In the genomic region with DNA sequence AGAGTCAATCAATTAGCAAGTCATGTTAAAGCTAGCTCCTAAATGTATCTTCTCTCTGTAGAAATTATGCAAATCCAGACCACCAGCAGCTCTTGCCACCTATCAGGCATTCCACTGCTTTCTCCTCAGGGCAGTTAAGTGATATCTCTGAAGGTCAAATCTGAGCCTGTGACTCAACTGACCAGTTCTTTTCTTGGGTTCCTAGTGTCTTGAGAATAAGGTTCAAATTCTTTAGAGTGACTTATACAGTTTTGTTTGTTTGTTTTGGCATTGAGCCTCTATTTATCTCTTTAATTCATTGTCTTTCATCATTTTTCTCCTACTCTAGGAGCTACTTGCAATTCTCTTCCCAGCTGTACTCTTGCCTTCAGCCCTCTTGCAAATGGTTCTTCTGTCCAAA, we compare ENCODE assay signal across 18 cellular contexts. TPM values are rescaled to one million over a fixed set of nuclear protein-coding genes. Genes with fewer than 3 reads are reported as not detected.
A peak's percentile ranks its signal among the peaks of the same experiment; 100 is the strongest.
DNase-seq lines count a peak whose midpoint lies in the region; ATAC-seq and TF ChIP-seq lines count a peak whose summit lies in the region.
"Had no signal": no experiment of that assay in that cellular context is flagged by ENCODE, and none has a peak within 500 bp of the region (broad histone marks: within the 10 kb centered on the region; RNA-seq: fewer than 3 reads in every experiment).

No MANE protein-coding gene starts in this region.

- no peaks in the 10 kb centered on the region for H3K27me3 ChIP-seq in PC-9 (ENCODE audit: insufficient read depth, low read depth)
- H3K27me3 ChIP-seq in uterus = no peaks in the 10 kb centered on the region
- H3K27me3 ChIP-seq: colonic mucosa, upper lobe of right lung had no signal

- H3K9me3 Mint-ChIP-seq in Calu3 (ENCODE audit: low read depth, unreplicated experiment) = no peaks in the 10 kb centered on the region

- TF ChIP-seq CTCF in Calu3 (IDR thresholded peaks at IDR 0.05; ENCODE audit: unreplicated experiment) = no peak
- no peak for TF ChIP-seq CTCF in PC-9 (conservative IDR thresholded peaks at IDR 0.05)
- no peak for TF ChIP-seq CTCF in uterus (IDR thresholded peaks at IDR 0.05)

- BruUV-seq in Calu3 (replicated peaks; lab: Mats Ljungman, UMichigan) = no TSS peak
- no TSS peak for BruUV-seq in PC-9 (replicated peaks; lab: Mats Ljungman, UMichigan)

- H3K79me2 ChIP-seq in PC-9 (ENCODE audit: low read depth) = peaks cover 20% of the 10 kb centered on the region

- no peaks in the 10 kb centered on the region for H3K9me3 ChIP-seq in PC-9 (ENCODE audit: insufficient read depth, low read depth)
- no peaks in the 10 kb centered on the region for H3K9me3 ChIP-seq in uterus
- H3K9me3 ChIP-seq: colonic mucosa, upper lobe of right lung had no signal

- no peak for TF ChIP-seq POLR2A in uterus (IDR thresholded peaks at IDR 0.05)

- no peak overlapping the region for H3K4me3 ChIP-seq in PC-9
- no peak overlapping the region for H3K4me3 ChIP-seq in uterus
- H3K4me3 ChIP-seq: colonic mucosa, upper lobe of right lung had no signal

- POLR2A ChIA-PET in PC-9 (lab: Charles Lee; ENCODE audit: unreplicated experiment) = no interaction called here

- 0 out of 2 replicates have a peak overlapping the region, but pooled peaks have one; percentile 17 for H3K4me2 ChIP-seq in PC-9

- H3K4me3 Mint-ChIP-seq in Calu3 (ENCODE audit: low read depth, unreplicated experiment) = peak overlapping the region; percentile 31
- H3K4me3 Mint-ChIP-seq: activated CD4-positive, alpha-beta T cell treated with anti-CD3 and anti-CD28 coated beads for 36 hours; nephron progenitor cell; stimulated activated naive B cell treated with anti-CD40 and anti-IgM and Interleukin-4, amounts not matched to agents 10 μg/mL and 1 μg/mL and 100 μg/mL, for 72 hours had no signal

- intact Hi-C loops in Calu3 (cut with micrococcal nuclease; ENCODE audit: unreplicated experiment) (loop anchor here (2.0 to 10.0 kb wide), 2 partner anchors 16 to 378 kb away; no protein-coding TSS in a partner anchor), PC-9 (cut with micrococcal nuclease; ENCODE audit: unreplicated experiment) (loop anchor here (5.0 to 10.0 kb wide), 2 partner anchors 119 to 162 kb away; no protein-coding TSS in a partner anchor), uterus (cut with DNase I; ENCODE audit: low total_unique reads) (no loop called here)

- H3K36me3 ChIP-seq in PC-9 (ENCODE audit: low read depth) (no peaks in the 10 kb centered on the region), uterus (no peaks in the 10 kb centered on the region)
- H3K36me3 ChIP-seq: colonic mucosa, upper lobe of right lung had no signal

- H3K27ac Mint-ChIP-seq in Calu3 (ENCODE audit: unreplicated experiment) = peak overlapping the region; percentile 92
- H3K27ac Mint-ChIP-seq: activated CD4-positive, alpha-beta T cell treated with anti-CD3 and anti-CD28 coated beads for 36 hours; nephron progenitor cell; stimulated activated naive B cell treated with anti-CD40 and anti-IgM and Interleukin-4, amounts not matched to agents 10 μg/mL and 1 μg/mL and 100 μg/mL, for 72 hours had no signal

- DNase-seq in Calu3 (no peak), PC-9 (peak in 1 of 2 experiments; percentile 78), epithelial cell of prostate (ENCODE audit: low read depth, low spot score) (no peak), pulmonary artery endothelial cell (ENCODE audit: low read depth, low spot score) (peak; percentile 54), ecto neural progenitor cell (ENCODE audit: low spot score) (no peak), uterus (no peak), T-helper 9 cell (no peak)
- DNase-seq: activated CD4-positive, alpha-beta T cell treated with anti-CD3 and anti-CD28 coated beads for 36 hours; activated effector memory CD4-positive, alpha-beta T cell treated with Interleukin-2 at 50 U/mL for 16 hours; colonic mucosa; hippocampal formation; kidney; NCI-H187; NCI-H510A treated with DMSO at 0.1 percent for 48 hours; nephron progenitor cell; stimulated activated naive B cell treated with anti-CD40 and anti-IgM and Interleukin-4, amounts not matched to agents 10 μg/mL and 1 μg/mL and 100 μg/mL, for 72 hours; upper lobe of right lung had no signal

- no peaks in the 10 kb centered on the region for H3K27me3 Mint-ChIP-seq in Calu3 (ENCODE audit: unreplicated experiment)

- no peak for ATAC-seq in HG02970 (IDR thresholded peaks at IDR 0.05; ENCODE audit: low FRiP score, unreplicated experiment)
- ATAC-seq: activated CD4-positive, alpha-beta T cell treated with anti-CD3 and anti-CD28 coated beads for 36 hours; stimulated activated naive B cell treated with anti-CD40 and anti-IgM and Interleukin-4, amounts not matched to agents 10 μg/mL and 1 μg/mL and 100 μg/mL, for 72 hours; upper lobe of right lung had no signal

- peaks cover 51% of the 10 kb centered on the region for H3K4me1 Mint-ChIP-seq in Calu3 (ENCODE audit: low read depth, unreplicated experiment)

- CTCF ChIA-PET in Calu3 (lab: Charles Lee) (interaction anchor here (1.0 kb wide), 1 partner anchor 121 kb away, joined by 3 read pairs; no protein-coding TSS in a partner anchor), PC-9 (lab: Charles Lee) (no interaction called here)

- peaks cover 8% of the 10 kb centered on the region for H3F3A ChIP-seq in PC-9 (ENCODE audit: insufficient read depth, low read depth)

- no peaks in the 10 kb centered on the region for H4K20me1 ChIP-seq in PC-9 (ENCODE audit: insufficient read depth)

- H3K27ac ChIP-seq in PC-9 (peak overlapping the region; percentile 14; the same call in 1 of the 2 replicates), epithelial cell of prostate (peak overlapping the region; percentile 2), uterus (no peak overlapping the region)
- H3K27ac ChIP-seq: upper lobe of right lung had no signal

- H3K36me3 Mint-ChIP-seq in Calu3 (ENCODE audit: insufficient read depth, unreplicated experiment) = peaks cover 68% of the 10 kb centered on the region
- H3K36me3 Mint-ChIP-seq: stimulated activated naive B cell treated with anti-CD40 and anti-IgM and Interleukin-4, amounts not matched to agents 10 μg/mL and 1 μg/mL and 100 μg/mL, for 72 hours had no signal

- H3K9me2 ChIP-seq in PC-9 (ENCODE audit: insufficient read depth) = no peaks in the 10 kb centered on the region

- peak overlapping the region; percentile 34; the same call in 1 of the 2 replicates for H2AFZ ChIP-seq in PC-9

- peaks cover 37% of the 10 kb centered on the region for H3K4me1 ChIP-seq in PC-9 (replicated peaks; ENCODE audit: insufficient read depth)
- no peaks in the 10 kb centered on the region for H3K4me1 ChIP-seq in uterus

RNA-seq across cellular contexts. Expression of a gene that starts 2.5 kb away (rescaled TPM):
- 261 and 357 TPM in 2 replicates for total RNA-seq in Calu3 (2022)
- total RNA-seq in PC-9 (2021) = 8.8 and 10.6 TPM in 2 replicates
- 69.8 and 94.0 TPM in 2 replicates for total RNA-seq in pulmonary artery endothelial cell
- 100 to 1,000 TPM in 1 of 4 donors, 10 to 100 TPM in 3; 42.0 to 103 (median 50.2) TPM for total RNA-seq in uterus

Comparison
In these comparisons a context has a peak if more than half of its experiments do, and no peak if none do; other contexts are left out.
1. H3K27ac ChIP-seq: peak in PC-9 (single experiment) and epithelial cell of prostate (single experiment); none in uterus (0 of 2).